1 cellular context compared by ENCODE assay signal in the genomic region with DNA sequence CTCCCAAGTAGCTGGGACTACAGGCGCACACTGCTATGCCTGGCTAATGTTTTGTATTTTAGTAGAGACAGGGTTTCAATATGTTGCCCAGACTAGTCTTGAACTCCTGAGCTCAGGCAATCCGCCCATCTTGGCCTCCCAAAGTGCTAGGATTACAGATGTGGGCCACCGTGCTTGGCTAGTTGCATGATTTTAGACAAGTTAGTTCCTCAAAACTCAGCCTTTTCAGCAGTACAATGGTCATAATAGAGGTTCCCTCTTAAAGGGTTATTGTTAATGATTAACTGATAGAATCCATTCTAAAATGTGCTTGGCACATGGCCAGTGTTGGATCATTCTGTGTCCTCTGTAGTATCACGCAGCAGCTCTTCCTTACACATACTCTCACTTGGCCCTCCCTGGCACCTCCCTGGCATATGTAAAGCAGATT.
TF ChIP-seq lines count a peak whose summit lies in the region.

No MANE protein-coding gene starts in this region.

TF ChIP-seq in HepG2, 621 proteins besides CTCF, POLR2A, EP300 and RAD21 (continued from another document and continues in another):
- TF ChIP-seq ZNF639 (CRISPR knock-in tag; conservative IDR thresholded peaks at IDR 0.05) (no peak), ZBTB7B (CRISPR knock-in tag; IDR thresholded peaks at IDR 0.05) (no peak), ZNF251 (CRISPR knock-in tag; IDR thresholded peaks at IDR 0.05) (no peak), REPIN1 (CRISPR knock-in tag; IDR thresholded peaks at IDR 0.05; ENCODE audit: borderline replicate concordance, low read depth) (no peak), FOXK1 (CRISPR knock-in tag; IDR thresholded peaks at IDR 0.05; ENCODE audit: borderline replicate concordance, low read depth) (no peak), E2F5 (CRISPR knock-in tag; conservative IDR thresholded peaks at IDR 0.05) (no peak), SUZ12 (IDR thresholded peaks at IDR 0.05; ENCODE audit: low read depth, low read length) (no peak), HNF4A (CRISPR knock-in tag; IDR thresholded peaks at IDR 0.05) (peak; percentile 43), ASH2L (IDR thresholded peaks at IDR 0.05; ENCODE audit: insufficient read length, low read depth, low read length) (peak; percentile 53), KLF13 (CRISPR knock-in tag; IDR thresholded peaks at IDR 0.05) (no peak), ZNF747 (CRISPR knock-in tag; IDR thresholded peaks at IDR 0.05; ENCODE audit: borderline replicate concordance) (no peak), TFDP1 (CRISPR knock-in tag; IDR thresholded peaks at IDR 0.05; ENCODE audit: borderline replicate concordance) (peak; percentile 50; the same call in 1 of the 2 replicates), ZNF709 (CRISPR knock-in tag; IDR thresholded peaks at IDR 0.05) (no peak), SAP130 (CRISPR knock-in tag; IDR thresholded peaks at IDR 0.05; ENCODE audit: low read depth) (peak; percentile 59), PITX1 (CRISPR knock-in tag; IDR thresholded peaks at IDR 0.05) (0 out of 2 replicates have a peak, but pooled peaks have one; percentile 23), PBX3 (CRISPR knock-in tag; IDR thresholded peaks at IDR 0.05; ENCODE audit: borderline replicate concordance) (no peak), HOXA3 (CRISPR knock-in tag; IDR thresholded peaks at IDR 0.05) (peak; percentile 63), NCOR1 (IDR thresholded peaks at IDR 0.05; ENCODE audit: borderline replicate concordance, low read length) (peak; percentile 26; the same call in 1 of the 2 replicates), SIN3B (IDR thresholded peaks at IDR 0.05; ENCODE audit: low read length) (no peak), TP53 (CRISPR knock-in tag; conservative IDR thresholded peaks at IDR 0.05) (no peak), TEAD3 (CRISPR knock-in tag; optimal IDR thresholded peaks at IDR 0.05; ENCODE audit: borderline replicate concordance) (peak; percentile 57), SALL1 (CRISPR knock-in tag; IDR thresholded peaks at IDR 0.05) (0 out of 2 replicates have a peak, but pooled peaks have one; percentile 56), ZNF598 (CRISPR knock-in tag; IDR thresholded peaks at IDR 0.05; ENCODE audit: borderline replicate concordance) (no peak), ATF7 (IDR thresholded peaks at IDR 0.05) (no peak), ATF7 (CRISPR knock-in tag; IDR thresholded peaks at IDR 0.05) (0 out of 2 replicates have a peak, but pooled peaks have one; percentile 41), ZMYM2 (CRISPR knock-in tag; IDR thresholded peaks at IDR 0.05) (0 out of 2 replicates have a peak, but pooled peaks have one; percentile 49), ZNF710 (CRISPR knock-in tag; IDR thresholded peaks at IDR 0.05; ENCODE audit: borderline replicate concordance) (0 out of 2 replicates have a peak, but pooled peaks have one; percentile 20), HCFC1 (IDR thresholded peaks at IDR 0.05; ENCODE audit: low read depth, low read length) (no peak), TBL1XR1 (IDR thresholded peaks at IDR 0.05; ENCODE audit: borderline replicate concordance, low read length, partially characterized antibody) (no peak), IRF2 (CRISPR knock-in tag; IDR thresholded peaks at IDR 0.05) (no peak), ZNF878 (CRISPR knock-in tag; IDR thresholded peaks at IDR 0.05) (no peak)
- TF ChIP-seq, protein P1, sequence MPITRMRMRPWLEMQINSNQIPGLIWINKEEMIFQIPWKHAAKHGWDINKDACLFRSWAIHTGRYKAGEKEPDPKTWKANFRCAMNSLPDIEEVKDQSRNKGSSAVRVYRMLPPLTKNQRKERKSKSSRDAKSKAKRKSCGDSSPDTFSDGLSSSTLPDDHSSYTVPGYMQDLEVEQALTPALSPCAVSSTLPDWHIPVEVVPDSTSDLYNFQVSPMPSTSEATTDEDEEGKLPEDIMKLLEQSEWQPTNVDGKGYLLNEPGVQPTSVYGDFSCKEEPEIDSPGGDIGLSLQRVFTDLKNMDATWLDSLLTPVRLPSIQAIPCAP (CRISPR knock-in tag; IDR thresholded peaks at IDR 0.05; ENCODE audit: low read depth), result no peak
- TF ChIP-seq, protein P2, sequence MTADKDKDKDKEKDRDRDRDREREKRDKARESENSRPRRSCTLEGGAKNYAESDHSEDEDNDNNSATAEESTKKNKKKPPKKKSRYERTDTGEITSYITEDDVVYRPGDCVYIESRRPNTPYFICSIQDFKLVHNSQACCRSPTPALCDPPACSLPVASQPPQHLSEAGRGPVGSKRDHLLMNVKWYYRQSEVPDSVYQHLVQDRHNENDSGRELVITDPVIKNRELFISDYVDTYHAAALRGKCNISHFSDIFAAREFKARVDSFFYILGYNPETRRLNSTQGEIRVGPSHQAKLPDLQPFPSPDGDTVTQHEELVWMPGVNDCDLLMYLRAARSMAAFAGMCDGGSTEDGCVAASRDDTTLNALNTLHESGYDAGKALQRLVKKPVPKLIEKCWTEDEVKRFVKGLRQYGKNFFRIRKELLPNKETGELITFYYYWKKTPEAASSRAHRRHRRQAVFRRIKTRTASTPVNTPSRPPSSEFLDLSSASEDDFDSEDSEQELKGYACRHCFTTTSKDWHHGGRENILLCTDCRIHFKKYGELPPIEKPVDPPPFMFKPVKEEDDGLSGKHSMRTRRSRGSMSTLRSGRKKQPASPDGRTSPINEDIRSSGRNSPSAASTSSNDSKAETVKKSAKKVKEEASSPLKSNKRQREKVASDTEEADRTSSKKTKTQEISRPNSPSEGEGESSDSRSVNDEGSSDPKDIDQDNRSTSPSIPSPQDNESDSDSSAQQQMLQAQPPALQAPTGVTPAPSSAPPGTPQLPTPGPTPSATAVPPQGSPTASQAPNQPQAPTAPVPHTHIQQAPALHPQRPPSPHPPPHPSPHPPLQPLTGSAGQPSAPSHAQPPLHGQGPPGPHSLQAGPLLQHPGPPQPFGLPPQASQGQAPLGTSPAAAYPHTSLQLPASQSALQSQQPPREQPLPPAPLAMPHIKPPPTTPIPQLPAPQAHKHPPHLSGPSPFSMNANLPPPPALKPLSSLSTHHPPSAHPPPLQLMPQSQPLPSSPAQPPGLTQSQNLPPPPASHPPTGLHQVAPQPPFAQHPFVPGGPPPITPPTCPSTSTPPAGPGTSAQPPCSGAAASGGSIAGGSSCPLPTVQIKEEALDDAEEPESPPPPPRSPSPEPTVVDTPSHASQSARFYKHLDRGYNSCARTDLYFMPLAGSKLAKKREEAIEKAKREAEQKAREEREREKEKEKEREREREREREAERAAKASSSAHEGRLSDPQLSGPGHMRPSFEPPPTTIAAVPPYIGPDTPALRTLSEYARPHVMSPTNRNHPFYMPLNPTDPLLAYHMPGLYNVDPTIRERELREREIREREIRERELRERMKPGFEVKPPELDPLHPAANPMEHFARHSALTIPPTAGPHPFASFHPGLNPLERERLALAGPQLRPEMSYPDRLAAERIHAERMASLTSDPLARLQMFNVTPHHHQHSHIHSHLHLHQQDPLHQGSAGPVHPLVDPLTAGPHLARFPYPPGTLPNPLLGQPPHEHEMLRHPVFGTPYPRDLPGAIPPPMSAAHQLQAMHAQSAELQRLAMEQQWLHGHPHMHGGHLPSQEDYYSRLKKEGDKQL (CRISPR knock-in tag; IDR thresholded peaks at IDR 0.05; ENCODE audit: low read depth), result no peak
- TF ChIP-seq, protein P3, sequence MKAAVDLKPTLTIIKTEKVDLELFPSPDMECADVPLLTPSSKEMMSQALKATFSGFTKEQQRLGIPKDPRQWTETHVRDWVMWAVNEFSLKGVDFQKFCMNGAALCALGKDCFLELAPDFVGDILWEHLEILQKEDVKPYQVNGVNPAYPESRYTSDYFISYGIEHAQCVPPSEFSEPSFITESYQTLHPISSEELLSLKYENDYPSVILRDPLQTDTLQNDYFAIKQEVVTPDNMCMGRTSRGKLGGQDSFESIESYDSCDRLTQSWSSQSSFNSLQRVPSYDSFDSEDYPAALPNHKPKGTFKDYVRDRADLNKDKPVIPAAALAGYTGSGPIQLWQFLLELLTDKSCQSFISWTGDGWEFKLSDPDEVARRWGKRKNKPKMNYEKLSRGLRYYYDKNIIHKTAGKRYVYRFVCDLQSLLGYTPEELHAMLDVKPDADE (CRISPR knock-in tag; IDR thresholded peaks at IDR 0.05), result no peak
- TF ChIP-seq, protein P4, sequence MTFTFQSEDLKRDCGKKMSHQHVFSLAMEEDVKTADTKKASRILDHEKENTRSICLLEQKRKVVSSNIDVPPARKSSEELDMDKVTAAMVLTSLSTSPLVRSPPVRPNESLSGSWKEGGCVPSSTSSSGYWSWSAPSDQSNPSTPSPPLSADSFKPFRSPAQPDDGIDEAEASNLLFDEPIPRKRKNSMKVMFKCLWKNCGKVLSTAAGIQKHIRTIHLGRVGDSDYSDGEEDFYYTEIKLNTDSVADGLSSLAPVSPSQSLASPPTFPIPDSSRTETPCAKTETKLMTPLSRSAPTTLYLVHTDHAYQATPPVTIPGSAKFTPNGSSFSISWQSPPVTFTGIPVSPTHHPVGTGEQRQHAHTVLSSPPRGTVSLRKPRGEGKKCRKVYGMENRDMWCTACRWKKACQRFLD (CRISPR knock-in tag; IDR thresholded peaks at IDR 0.05; ENCODE audit: borderline replicate concordance), result no peak
- TF ChIP-seq, protein P5, sequence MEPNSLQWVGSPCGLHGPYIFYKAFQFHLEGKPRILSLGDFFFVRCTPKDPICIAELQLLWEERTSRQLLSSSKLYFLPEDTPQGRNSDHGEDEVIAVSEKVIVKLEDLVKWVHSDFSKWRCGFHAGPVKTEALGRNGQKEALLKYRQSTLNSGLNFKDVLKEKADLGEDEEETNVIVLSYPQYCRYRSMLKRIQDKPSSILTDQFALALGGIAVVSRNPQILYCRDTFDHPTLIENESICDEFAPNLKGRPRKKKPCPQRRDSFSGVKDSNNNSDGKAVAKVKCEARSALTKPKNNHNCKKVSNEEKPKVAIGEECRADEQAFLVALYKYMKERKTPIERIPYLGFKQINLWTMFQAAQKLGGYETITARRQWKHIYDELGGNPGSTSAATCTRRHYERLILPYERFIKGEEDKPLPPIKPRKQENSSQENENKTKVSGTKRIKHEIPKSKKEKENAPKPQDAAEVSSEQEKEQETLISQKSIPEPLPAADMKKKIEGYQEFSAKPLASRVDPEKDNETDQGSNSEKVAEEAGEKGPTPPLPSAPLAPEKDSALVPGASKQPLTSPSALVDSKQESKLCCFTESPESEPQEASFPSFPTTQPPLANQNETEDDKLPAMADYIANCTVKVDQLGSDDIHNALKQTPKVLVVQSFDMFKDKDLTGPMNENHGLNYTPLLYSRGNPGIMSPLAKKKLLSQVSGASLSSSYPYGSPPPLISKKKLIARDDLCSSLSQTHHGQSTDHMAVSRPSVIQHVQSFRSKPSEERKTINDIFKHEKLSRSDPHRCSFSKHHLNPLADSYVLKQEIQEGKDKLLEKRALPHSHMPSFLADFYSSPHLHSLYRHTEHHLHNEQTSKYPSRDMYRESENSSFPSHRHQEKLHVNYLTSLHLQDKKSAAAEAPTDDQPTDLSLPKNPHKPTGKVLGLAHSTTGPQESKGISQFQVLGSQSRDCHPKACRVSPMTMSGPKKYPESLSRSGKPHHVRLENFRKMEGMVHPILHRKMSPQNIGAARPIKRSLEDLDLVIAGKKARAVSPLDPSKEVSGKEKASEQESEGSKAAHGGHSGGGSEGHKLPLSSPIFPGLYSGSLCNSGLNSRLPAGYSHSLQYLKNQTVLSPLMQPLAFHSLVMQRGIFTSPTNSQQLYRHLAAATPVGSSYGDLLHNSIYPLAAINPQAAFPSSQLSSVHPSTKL (CRISPR knock-in tag; IDR thresholded peaks at IDR 0.05), result peak; percentile 68
